Comparison of ENCODE assay signal across 1 cellular context in genomic region chr5:149679876-149680809, GRCh38.
TF ChIP-seq lines count a peak whose summit lies in the region.

No MANE protein-coding gene starts in this region.

TF ChIP-seq in K562, 482 proteins besides CTCF, POLR2A, EP300 and RAD21 (continued from another document):
- TF ChIP-seq ZHX1 (conservative IDR thresholded peaks at IDR 0.05; ENCODE audit: low read length) (no peak), ELK3 (CRISPR knock-in tag; IDR thresholded peaks at IDR 0.05) (no peak), MLX (CRISPR knock-in tag; conservative IDR thresholded peaks at IDR 0.05) (no peak), FOSL1 (tag; conservative IDR thresholded peaks at IDR 0.05) (no peak), TAF15 (IDR thresholded peaks at IDR 0.05; ENCODE audit: low read depth, low read length) (no peak), IRF9 (tag; IDR thresholded peaks at IDR 0.05) (no peak), AFF4 (CRISPR knock-in tag; IDR thresholded peaks at IDR 0.05) (no peak), IFI16 (CRISPR knock-in tag; IDR thresholded peaks at IDR 0.05) (no peak), ZNF217 (CRISPR knock-in tag; IDR thresholded peaks at IDR 0.05) (no peak), KHSRP (IDR thresholded peaks at IDR 0.05) (no peak), ZKSCAN8 (CRISPR knock-in tag; IDR thresholded peaks at IDR 0.05) (peak; percentile 48; the same call in 1 of the 2 replicates), RUNX1 (IDR thresholded peaks at IDR 0.05; ENCODE audit: low read depth) (no peak), MAFG (tag; conservative IDR thresholded peaks at IDR 0.05) (peak; percentile 30), TCF3 (CRISPR knock-in tag; IDR thresholded peaks at IDR 0.05) (0 out of 2 replicates have a peak, but pooled peaks have one; percentile 40), HNRNPK (IDR thresholded peaks at IDR 0.05; ENCODE audit: low read depth, low read length, poor library complexity, severe bottlenecking) (no peak), GTF2F1 (IDR thresholded peaks at IDR 0.05; ENCODE audit: low read depth, low read length) (no peak), ZEB2 (IDR thresholded peaks at IDR 0.05) (0 out of 2 replicates have a peak, but pooled peaks have one; percentile 22), CTCFL (IDR thresholded peaks at IDR 0.05; ENCODE audit: borderline replicate concordance, insufficient read depth, low read depth, low read length, poor library complexity, severe bottlenecking) (no peak), SNAPC5 (CRISPR knock-in tag; IDR thresholded peaks at IDR 0.05) (no peak), SMAD3 (CRISPR knock-in tag; conservative IDR thresholded peaks at IDR 0.05) (no peak), MTA2 (IDR thresholded peaks at IDR 0.05; ENCODE audit: low read depth) (no peak), ASH1L (IDR thresholded peaks at IDR 0.05; ENCODE audit: borderline replicate concordance, low read depth, partially characterized antibody) (no peak), CBFA2T3 (IDR thresholded peaks at IDR 0.05) (peak; percentile 21; the same call in 1 of the 2 replicates), ZNF277 (CRISPR knock-in tag; IDR thresholded peaks at IDR 0.05; ENCODE audit: borderline replicate concordance) (no peak), HOMEZ (CRISPR knock-in tag; IDR thresholded peaks at IDR 0.05) (no peak), ZNF785 (CRISPR knock-in tag; IDR thresholded peaks at IDR 0.05) (no peak), SMARCC2 (IDR thresholded peaks at IDR 0.05; ENCODE audit: low read depth) (no peak), NFE2 (IDR thresholded peaks at IDR 0.05; ENCODE audit: low read depth) (peak; percentile 51), ZNF76 (CRISPR knock-in tag; IDR thresholded peaks at IDR 0.05; ENCODE audit: borderline replicate concordance) (no peak), E2F1 (CRISPR knock-in tag; IDR thresholded peaks at IDR 0.05) (0 out of 2 replicates have a peak, but pooled peaks have one; percentile 40), DIDO1 (tag; IDR thresholded peaks at IDR 0.05; ENCODE audit: low read depth) (no peak), BRD9 (IDR thresholded peaks at IDR 0.05; ENCODE audit: low read depth, partially characterized antibody) (no peak), ZNF395 (CRISPR knock-in tag; IDR thresholded peaks at IDR 0.05) (no peak), TFAM (CRISPR knock-in tag; conservative IDR thresholded peaks at IDR 0.05) (no peak), HBP1 (CRISPR knock-in tag; IDR thresholded peaks at IDR 0.05) (no peak), JUNB (CRISPR knock-in tag; conservative IDR thresholded peaks at IDR 0.05) (no peak), TBL1XR1 (IDR thresholded peaks at IDR 0.05; ENCODE audit: low read length in 2 of 2) (no peak), ZNF212 (CRISPR knock-in tag; IDR thresholded peaks at IDR 0.05) (no peak), SOX6 (IDR thresholded peaks at IDR 0.05) (peak; percentile 63; the same call in 1 of the 2 replicates), NFXL1 (CRISPR knock-in tag; IDR thresholded peaks at IDR 0.05) (no peak)
